1 cellular context compared by ENCODE assay signal in the genomic region with DNA sequence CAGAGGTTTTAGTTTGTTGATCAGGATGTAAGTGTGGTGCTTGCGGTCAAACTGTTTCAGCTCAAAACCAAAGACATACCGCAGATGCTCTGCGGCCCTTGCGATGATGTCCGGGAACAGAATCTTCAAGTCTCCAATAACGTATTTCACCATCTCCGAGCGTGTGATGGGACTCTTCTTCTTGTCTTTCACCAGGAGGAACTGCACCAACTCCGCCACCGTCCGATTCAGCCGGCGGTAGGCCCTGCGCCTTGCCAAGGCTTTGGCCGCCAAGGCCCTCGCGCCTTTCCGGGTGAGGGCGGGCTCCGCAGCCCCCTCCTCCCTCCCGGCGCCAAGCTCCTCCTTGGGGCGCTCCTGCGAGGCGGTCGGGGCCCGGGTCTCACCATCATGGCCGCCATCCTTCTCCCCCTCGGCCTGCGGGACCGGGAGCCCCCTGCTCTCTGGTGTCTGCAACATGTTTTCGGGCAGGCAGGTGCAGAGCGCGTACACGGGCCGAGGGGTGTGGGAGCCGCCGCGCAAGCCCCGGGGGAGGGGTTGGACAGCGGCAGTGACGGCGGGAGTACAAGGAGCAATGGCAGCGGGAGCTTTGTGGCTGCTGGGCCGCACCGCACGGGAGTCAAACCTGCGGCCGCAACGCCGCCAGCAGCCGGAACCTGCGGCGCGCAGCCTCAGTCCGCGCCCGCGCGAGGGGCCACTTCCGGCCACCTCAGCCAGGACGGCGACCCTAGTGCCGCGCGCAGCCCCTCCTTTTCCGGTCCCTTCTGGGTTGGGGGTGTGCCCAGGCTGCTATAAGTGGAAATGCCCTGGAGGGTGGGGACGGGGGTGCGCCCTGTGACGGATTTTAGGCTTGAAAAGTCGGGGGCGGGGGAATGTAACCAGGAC.
TF ChIP-seq lines count a peak whose summit lies in the region.

Gene MAGEF1 (minus strand): TSS at position 699 of the 882 bp plus-strand sequence. CDS start 243 bp downstream, at position 456.

TF ChIP-seq in WTC11, 78 proteins besides CTCF, POLR2A, EP300 and RAD21 (continued from another document):
- TF ChIP-seq CBFB (CRISPR knock-in tag; IDR thresholded peaks at IDR 0.05; ENCODE audit: low read depth) = no peak
- TF ChIP-seq, protein P1, sequence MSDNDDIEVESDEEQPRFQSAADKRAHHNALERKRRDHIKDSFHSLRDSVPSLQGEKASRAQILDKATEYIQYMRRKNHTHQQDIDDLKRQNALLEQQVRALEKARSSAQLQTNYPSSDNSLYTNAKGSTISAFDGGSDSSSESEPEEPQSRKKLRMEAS (CRISPR knock-in tag; IDR thresholded peaks at IDR 0.05) = peak; percentile 88
- TF ChIP-seq ZNF317 (CRISPR knock-in tag; IDR thresholded peaks at IDR 0.05; ENCODE audit: borderline replicate concordance, low read depth) = no peak
- peak; percentile 84; the same call in 1 of the 2 replicates for TF ChIP-seq ZNF219 (CRISPR knock-in tag; IDR thresholded peaks at IDR 0.05; ENCODE audit: borderline replicate concordance)
- TF ChIP-seq, protein P2, sequence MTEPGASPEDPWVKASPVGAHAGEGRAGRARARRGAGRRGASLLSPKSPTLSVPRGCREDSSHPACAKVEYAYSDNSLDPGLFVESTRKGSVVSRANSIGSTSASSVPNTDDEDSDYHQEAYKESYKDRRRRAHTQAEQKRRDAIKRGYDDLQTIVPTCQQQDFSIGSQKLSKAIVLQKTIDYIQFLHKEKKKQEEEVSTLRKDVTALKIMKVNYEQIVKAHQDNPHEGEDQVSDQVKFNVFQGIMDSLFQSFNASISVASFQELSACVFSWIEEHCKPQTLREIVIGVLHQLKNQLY (CRISPR knock-in tag; IDR thresholded peaks at IDR 0.05) = no peak
- peak; percentile 85 for TF ChIP-seq JUN (CRISPR knock-in tag; IDR thresholded peaks at IDR 0.05)
- TF ChIP-seq, protein P3, sequence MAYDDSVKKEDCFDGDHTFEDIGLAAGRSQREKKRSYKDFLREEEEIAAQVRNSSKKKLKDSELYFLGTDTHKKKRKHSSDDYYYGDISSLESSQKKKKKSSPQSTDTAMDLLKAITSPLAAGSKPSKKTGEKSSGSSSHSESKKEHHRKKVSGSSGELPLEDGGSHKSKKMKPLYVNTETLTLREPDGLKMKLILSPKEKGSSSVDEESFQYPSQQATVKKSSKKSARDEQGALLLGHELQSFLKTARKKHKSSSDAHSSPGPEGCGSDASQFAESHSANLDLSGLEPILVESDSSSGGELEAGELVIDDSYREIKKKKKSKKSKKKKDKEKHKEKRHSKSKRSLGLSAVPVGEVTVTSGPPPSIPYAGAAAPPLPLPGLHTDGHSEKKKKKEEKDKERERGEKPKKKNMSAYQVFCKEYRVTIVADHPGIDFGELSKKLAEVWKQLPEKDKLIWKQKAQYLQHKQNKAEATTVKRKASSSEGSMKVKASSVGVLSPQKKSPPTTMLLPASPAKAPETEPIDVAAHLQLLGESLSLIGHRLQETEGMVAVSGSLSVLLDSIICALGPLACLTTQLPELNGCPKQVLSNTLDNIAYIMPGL (CRISPR knock-in tag; IDR thresholded peaks at IDR 0.05) = peak; percentile 87
- no peak for TF ChIP-seq JAZF1 (CRISPR knock-in tag; IDR thresholded peaks at IDR 0.05)
- 0 out of 2 replicates have a peak, but pooled peaks have one; percentile 36 for TF ChIP-seq IRF2 (CRISPR knock-in tag; IDR thresholded peaks at IDR 0.05; ENCODE audit: borderline replicate concordance, low read depth)
- peak; percentile 43; the same call in 1 of the 2 replicates for TF ChIP-seq ZNF512 (CRISPR knock-in tag; IDR thresholded peaks at IDR 0.05; ENCODE audit: borderline replicate concordance)
- TF ChIP-seq NR1H2 (CRISPR knock-in tag; IDR thresholded peaks at IDR 0.05) = no peak
- TF ChIP-seq, protein P4, sequence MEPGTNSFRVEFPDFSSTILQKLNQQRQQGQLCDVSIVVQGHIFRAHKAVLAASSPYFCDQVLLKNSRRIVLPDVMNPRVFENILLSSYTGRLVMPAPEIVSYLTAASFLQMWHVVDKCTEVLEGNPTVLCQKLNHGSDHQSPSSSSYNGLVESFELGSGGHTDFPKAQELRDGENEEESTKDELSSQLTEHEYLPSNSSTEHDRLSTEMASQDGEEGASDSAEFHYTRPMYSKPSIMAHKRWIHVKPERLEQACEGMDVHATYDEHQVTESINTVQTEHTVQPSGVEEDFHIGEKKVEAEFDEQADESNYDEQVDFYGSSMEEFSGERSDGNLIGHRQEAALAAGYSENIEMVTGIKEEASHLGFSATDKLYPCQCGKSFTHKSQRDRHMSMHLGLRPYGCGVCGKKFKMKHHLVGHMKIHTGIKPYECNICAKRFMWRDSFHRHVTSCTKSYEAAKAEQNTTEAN (CRISPR knock-in tag; IDR thresholded peaks at IDR 0.05) = no peak
- TF ChIP-seq SMAD3 (CRISPR knock-in tag; IDR thresholded peaks at IDR 0.05; ENCODE audit: borderline replicate concordance) = peak; percentile 82; the same call in 1 of the 2 replicates
- TF ChIP-seq ESRRA (CRISPR knock-in tag; IDR thresholded peaks at IDR 0.05; ENCODE audit: borderline replicate concordance) = 0 out of 2 replicates have a peak, but pooled peaks have one; percentile 61
- TF ChIP-seq PRRX2 (CRISPR knock-in tag; IDR thresholded peaks at IDR 0.05) = no peak
- peak; percentile 56; the same call in 1 of the 2 replicates for TF ChIP-seq ZNF121 (CRISPR knock-in tag; IDR thresholded peaks at IDR 0.05)
